In genomic region chr2:230160112-230160660, GRCh38 we compare ENCODE assay signal across 8 cellular contexts. TPM values are rescaled to one million over a fixed set of nuclear protein-coding genes. Genes with fewer than 3 reads are reported as not detected.
DNase-seq lines count a peak whose midpoint lies in the region; ATAC-seq, FAIRE-seq and TF ChIP-seq lines count a peak whose summit lies in the region.

No MANE protein-coding gene starts in this region.

- peak overlapping the region; percentile 24 for H3K27ac Mint-ChIP-seq in activated T-helper 2 cell treated with anti-CD3 and anti-CD28 coated beads, Interferon-gamma antibody, Interleukin-2, Interleukin-4, amounts not matched to agents 10 μg/mL and 5 μg/mL and 100 μg/mL, durations not matched to agents 14 hours and 24 hours and 36 hours
- H3K27ac Mint-ChIP-seq in progenitor cell of endocrine pancreas = no peak overlapping the region

- peaks cover 13% of the 10 kb centered on the region for H3K4me1 Mint-ChIP-seq in activated T-helper 2 cell treated with anti-CD3 and anti-CD28 coated beads, Interferon-gamma antibody, Interleukin-2, Interleukin-4, amounts not matched to agents 10 μg/mL and 5 μg/mL and 100 μg/mL, durations not matched to agents 14 hours and 24 hours and 36 hours (ENCODE audit: low read depth)
- no peaks in the 10 kb centered on the region for H3K4me1 Mint-ChIP-seq in progenitor cell of endocrine pancreas (ENCODE audit: low read depth)

- peak; percentile 86 for TF ChIP-seq CTCF in C4-2B (conservative IDR thresholded peaks at IDR 0.05)
- TF ChIP-seq CTCF in progenitor cell of endocrine pancreas (IDR thresholded peaks at IDR 0.05; ENCODE audit: unreplicated experiment) = peak; percentile 80

- DNase-seq in HCEC 1CT = peak; percentile 32
- DNase-seq in RKO (ENCODE audit: low spot score) = peak; percentile 40
- DNase-seq in activated T-helper 2 cell treated with anti-CD3 and anti-CD28 coated beads, Interferon-gamma antibody, Interleukin-2, Interleukin-4, amounts not matched to agents 10 μg/mL and 5 μg/mL and 100 μg/mL, durations not matched to agents 14 hours and 24 hours and 36 hours (ENCODE audit: low spot score) = peak; percentile 38
- peak; percentile 24 to 57 for DNase-seq in frontal cortex (ENCODE audit: low spot score in 2 of 2)
- DNase-seq in progenitor cell of endocrine pancreas (ENCODE audit: low spot score, unreplicated experiment) = peak; percentile 23

- no peaks in the 10 kb centered on the region for H3K27me3 Mint-ChIP-seq in activated T-helper 2 cell treated with anti-CD3 and anti-CD28 coated beads, Interferon-gamma antibody, Interleukin-2, Interleukin-4, amounts not matched to agents 10 μg/mL and 5 μg/mL and 100 μg/mL, durations not matched to agents 14 hours and 24 hours and 36 hours (ENCODE audit: low read depth)
- H3K27me3 Mint-ChIP-seq in progenitor cell of endocrine pancreas = peaks cover 2% of the 10 kb centered on the region

- H3K36me3 Mint-ChIP-seq in activated T-helper 2 cell treated with anti-CD3 and anti-CD28 coated beads, Interferon-gamma antibody, Interleukin-2, Interleukin-4, amounts not matched to agents 10 μg/mL and 5 μg/mL and 100 μg/mL, durations not matched to agents 14 hours and 24 hours and 36 hours (ENCODE audit: low read depth) = peaks cover 17% of the 10 kb centered on the region
- no peaks in the 10 kb centered on the region for H3K36me3 Mint-ChIP-seq in progenitor cell of endocrine pancreas (ENCODE audit: insufficient read depth)

- no peak overlapping the region for H3K27ac ChIP-seq in C4-2B

- ATAC-seq in HG02759 (IDR thresholded peaks at IDR 0.05; ENCODE audit: unreplicated experiment) (no peak), HG03196 (IDR thresholded peaks at IDR 0.05; ENCODE audit: unreplicated experiment) (no peak)

- no peak overlapping the region for H3K4me3 Mint-ChIP-seq in activated T-helper 2 cell treated with anti-CD3 and anti-CD28 coated beads, Interferon-gamma antibody, Interleukin-2, Interleukin-4, amounts not matched to agents 10 μg/mL and 5 μg/mL and 100 μg/mL, durations not matched to agents 14 hours and 24 hours and 36 hours (ENCODE audit: low read depth)
- H3K4me3 Mint-ChIP-seq in progenitor cell of endocrine pancreas (ENCODE audit: low read depth) = no peak overlapping the region

- H3K9me3 Mint-ChIP-seq in activated T-helper 2 cell treated with anti-CD3 and anti-CD28 coated beads, Interferon-gamma antibody, Interleukin-2, Interleukin-4, amounts not matched to agents 10 μg/mL and 5 μg/mL and 100 μg/mL, durations not matched to agents 14 hours and 24 hours and 36 hours = no peaks in the 10 kb centered on the region
- H3K9me3 Mint-ChIP-seq in progenitor cell of endocrine pancreas (ENCODE audit: low read depth) = peaks cover 4% of the 10 kb centered on the region

- intact Hi-C loops in activated T-helper 2 cell treated with anti-CD3 and anti-CD28 coated beads, Interferon-gamma antibody, Interleukin-2, Interleukin-4, amounts not matched to agents 10 μg/mL and 5 μg/mL and 100 μg/mL, durations not matched to agents 14 hours and 24 hours and 36 hours (cut with micrococcal nuclease) = loop anchor here (1.0 to 2.0 kb wide), 2 partner anchors 93 to 152 kb away; no protein-coding TSS in a partner anchor

- FAIRE-seq in frontal cortex (lab: Jason Lieb, UNC) = no peak

RNA-seq across cellular contexts. Expression of gene SP110, which starts 59.6 kb away (rescaled TPM):
- total RNA-seq in activated T-helper 2 cell treated with anti-CD3 and anti-CD28 coated beads, Interferon-gamma antibody, Interleukin-2, Interleukin-4, amounts not matched to agents 10 μg/mL and 5 μg/mL and 100 μg/mL, durations not matched to agents 14 hours and 24 hours and 36 hours = 114 and 121 TPM in 2 replicates
- 0.82 TPM for total RNA-seq in frontal cortex
- 5.1 and 5.8 TPM in 2 replicates for total RNA-seq in progenitor cell of endocrine pancreas

Comparison
In these comparisons a context has a peak if more than half of its experiments do, and no peak if none do; other contexts are left out.
1. RNA of gene SP110, which starts 59.6 kb away (total RNA-seq): 114 to 121 TPM in activated T-helper 2 cell treated with anti-CD3 and anti-CD28 coated beads, Interferon-gamma antibody, Interleukin-2, Interleukin-4, amounts not matched to agents 10 μg/mL and 5 μg/mL and 100 μg/mL, durations not matched to agents 14 hours and 24 hours and 36 hours; 5.1 to 5.8 TPM in progenitor cell of endocrine pancreas and 0.82 TPM in frontal cortex (single experiment); every median in the first group is over 10 times any median in the second.
2. Peak in every context shown above with its lines, with median percentiles within 50 percentile points of each other: DNase-seq.